In genomic region chr6:158958504-158959386, GRCh38 we compare ENCODE assay signal across 9 cellular contexts. TPM values are rescaled to one million over a fixed set of nuclear protein-coding genes. Genes with fewer than 3 reads are reported as not detected.
DNase-seq lines count a peak whose midpoint lies in the region; ATAC-seq and TF ChIP-seq lines count a peak whose summit lies in the region.
"Had no signal": no experiment of that assay in that cellular context is flagged by ENCODE, and none has a peak within 500 bp of the region (broad histone marks: within the 10 kb centered on the region; RNA-seq: fewer than 3 reads in every experiment).

No MANE protein-coding gene starts in this region.

- H3K9ac ChIP-seq in neuronal stem cell (ENCODE audit: low read depth, low read length, poor library complexity): no peak overlapping the region

- TF ChIP-seq POLR2A in body of pancreas (IDR thresholded peaks at IDR 0.05): no peak

- no peak overlapping the region for H3K18ac ChIP-seq in neuronal stem cell (ENCODE audit: low read length)

- peak overlapping the region; percentile 8 for H3K14ac ChIP-seq in neuronal stem cell (ENCODE audit: low read length)

- H2AK5ac ChIP-seq in neuronal stem cell (ENCODE audit: low read depth, low read length): no peak overlapping the region

- no peak overlapping the region for H3K4me3 ChIP-seq in GM12864 (ENCODE audit: low read depth, low read length)
- H3K4me3 ChIP-seq in body of pancreas: no peak overlapping the region
- no peak overlapping the region for H3K4me3 ChIP-seq in neuronal stem cell (ENCODE audit: low read length in 2 of 2)
- H3K4me3 ChIP-seq in A673 (ENCODE audit: low read depth, low read length, poor library complexity, severe bottlenecking): no peak overlapping the region
- no peak overlapping the region for H3K4me3 ChIP-seq in foreskin fibroblast (ENCODE audit: low read depth in 1 of 2, low read length in 2 of 2)
- H3K4me3 ChIP-seq: ascending aorta, SJSA1 had no signal

- H4K91ac ChIP-seq in neuronal stem cell (ENCODE audit: low read depth, low read length, poor library complexity): no peak overlapping the region

- peak; percentile 39 for TF ChIP-seq CTCF in GM12864 (IDR thresholded peaks at IDR 0.05; ENCODE audit: low read depth, low read length, missing control alignments)
- peak in 4 of 7 experiments; percentile 26 to 44 (median 33) for TF ChIP-seq CTCF in body of pancreas (IDR thresholded peaks at IDR 0.05)
- no peak for TF ChIP-seq CTCF in A673 (conservative IDR thresholded peaks at IDR 0.05; ENCODE audit: low read depth, low read length)
- no peak for TF ChIP-seq CTCF in foreskin fibroblast (IDR thresholded peaks at IDR 0.05; ENCODE audit: low read depth, low read length)

- 73 to 75% methylated on average over 6 to 7 of the region's 7 CpGs for WGBS in body of pancreas, 2 donors
- WGBS in neuronal stem cell (ENCODE audit: extremely low coverage in 2 of 2, insufficient read length in 2 of 2, insufficient replicate concordance in 1 of 2), 2 donors: no CpG with 5 or more reads among the region's 7 CpGs

- POLR2A ChIA-PET in A673 (lab: Charles Lee; ENCODE audit: low non-redundant PET): no interaction called here

- H3K27ac ChIP-seq in body of pancreas: peak overlapping the region in 1 of 4 donors; percentile 7
- no peak overlapping the region for H3K27ac ChIP-seq in neuronal stem cell (replicated peaks; ENCODE audit: low read length)
- H3K27ac ChIP-seq in A673 (ENCODE audit: low read depth, low read length, poor library complexity, severe bottlenecking): no peak overlapping the region
- H3K27ac ChIP-seq: ascending aorta, SJSA1 had no signal

- no peak overlapping the region for H2BK12ac ChIP-seq in neuronal stem cell (ENCODE audit: low read length)

- no peaks in the 10 kb centered on the region for H3K79me1 ChIP-seq in neuronal stem cell (ENCODE audit: low read depth, low read length)

- H3K4me1 ChIP-seq in body of pancreas (peaks cover 10% of the 10 kb centered on the region), neuronal stem cell (ENCODE audit: control insufficient read depth in 2 of 2, insufficient read depth in 1 of 2, low read depth in 1 of 2, low read length in 2 of 2) (no peaks in the 10 kb centered on the region), A673 (ENCODE audit: insufficient read depth, low read length, poor library complexity, severe bottlenecking) (no peaks in the 10 kb centered on the region)
- H3K4me1 ChIP-seq: ascending aorta, SJSA1 had no signal

- CTCF ChIA-PET in A673 (lab: Charles Lee): no interaction called here

- no TSS peak for BruUV-seq in A673 (replicated peaks; lab: Mats Ljungman, UMichigan)

- peak; percentile 33 for ATAC-seq in body of pancreas
- ATAC-seq in GM19351 (IDR thresholded peaks at IDR 0.05; ENCODE audit: unreplicated experiment): no peak

- no peak overlapping the region for H4K8ac ChIP-seq in neuronal stem cell (ENCODE audit: low read depth, low read length)

- H2BK15ac ChIP-seq in neuronal stem cell (ENCODE audit: low read length): no peak overlapping the region

- H2BK5ac ChIP-seq in neuronal stem cell (ENCODE audit: low read length): no peak overlapping the region

- intact Hi-C loops in body of pancreas (cut with DNase I) (no loop called here), A673 (cut with micrococcal nuclease; ENCODE audit: unreplicated experiment) (no loop called here)

- no peak overlapping the region for H2AFZ ChIP-seq in neuronal stem cell (ENCODE audit: low read length)

- H2BK120ac ChIP-seq in neuronal stem cell (ENCODE audit: low read depth, low read length): no peak overlapping the region

- no peak overlapping the region for H3K23ac ChIP-seq in neuronal stem cell (ENCODE audit: low read depth, low read length, poor library complexity)

- H3K4ac ChIP-seq in neuronal stem cell (ENCODE audit: low read length): no peak overlapping the region

- H3K9me3 ChIP-seq in body of pancreas: no peaks in the 10 kb centered on the region
- H3K9me3 ChIP-seq in neuronal stem cell (replicated peaks in 1 of 2; ENCODE audit: control insufficient read depth in 2 of 2, insufficient read depth in 1 of 2, low read depth in 1 of 2, low read length in 2 of 2): peaks cover 0 to 2% of the 10 kb centered on the region in 2 donors
- no peaks in the 10 kb centered on the region for H3K9me3 ChIP-seq in A673 (ENCODE audit: low read depth, low read length, poor library complexity, severe bottlenecking)
- H3K9me3 ChIP-seq: ascending aorta, SJSA1 had no signal

- no peak for DNase-seq in GM12864 (ENCODE audit: low read depth)
- DNase-seq in M059J (ENCODE audit: low read depth): peak; percentile 10
- peak in 2 of 4 donors; percentile 19 to 35 for DNase-seq in body of pancreas
- DNase-seq in neuronal stem cell (ENCODE audit: low spot score): no peak
- no peak for DNase-seq in A673 (ENCODE audit: low spot score)
- DNase-seq in foreskin fibroblast: no peak

- no peaks in the 10 kb centered on the region for H3K27me3 ChIP-seq in body of pancreas
- H3K27me3 ChIP-seq in neuronal stem cell (ENCODE audit: control insufficient read depth in 3 of 3, insufficient read depth in 3 of 3, low read depth in 1 of 3, low read length in 3 of 3): peaks cover 0 to 2% (median 0%) of the 10 kb centered on the region in 3 experiments
- H3K27me3 ChIP-seq in A673 (replicated peaks; ENCODE audit: insufficient read depth, low read depth, low read length, poor library complexity): no peaks in the 10 kb centered on the region
- H3K27me3 ChIP-seq: ascending aorta, SJSA1 had no signal

- H3K4me2 ChIP-seq in neuronal stem cell (ENCODE audit: insufficient read depth, low read length, poor library complexity, severe bottlenecking): no peak overlapping the region

- H3K36me3 ChIP-seq in body of pancreas (replicated peaks in 1 of 2; ENCODE audit: insufficient read depth in 1 of 2, low read depth in 2 of 2) (no peaks in the 10 kb centered on the region), neuronal stem cell (replicated peaks in 1 of 2; ENCODE audit: control insufficient read depth in 2 of 2, insufficient read depth in 2 of 2, low read length in 2 of 2) (no peaks in the 10 kb centered on the region), A673 (ENCODE audit: insufficient read depth, low read length, poor library complexity, severe bottlenecking) (no peaks in the 10 kb centered on the region)
- H3K36me3 ChIP-seq: ascending aorta, SJSA1 had no signal

RNA-seq across cellular contexts. Expression of gene RSPH3, which starts 41.3 kb away (rescaled TPM):
- total RNA-seq in M059J (2014; rRNA removed; shearing (Covaris generic)): 3.4 and 9.6 TPM in 2 replicates
- total RNA-seq in body of pancreas (1 to 10 TPM; 5.3 to 7.0 TPM), A673 (2021) (4.0 and 5.6 TPM in 2 replicates)
- polyA plus RNA-seq in neuronal stem cell (2013, experiment 1 of 2): 3.8 TPM
- polyA plus RNA-seq in neuronal stem cell (2013, experiment 2 of 2): 4.0 TPM

Comparison
In these comparisons a context has a peak if more than half of its experiments do, and no peak if none do; other contexts are left out.
1. CTCF ChIP-seq: peak in GM12864 (single experiment) and body of pancreas (4 of 7); none in A673 (single experiment) and foreskin fibroblast (single experiment).